Comparison of ENCODE assay signal across 19 cellular contexts in genomic region chr20:945841-946240, GRCh38. TPM values are rescaled to one million over a fixed set of nuclear protein-coding genes. Genes with fewer than 3 reads are reported as not detected.
DNase-seq lines count a peak whose midpoint lies in the region; ATAC-seq and TF ChIP-seq lines count a peak whose summit lies in the region.
"Had no signal": no experiment of that assay in that cellular context is flagged by ENCODE, and none has a peak within 500 bp of the region (broad histone marks: within the 10 kb centered on the region; RNA-seq: fewer than 3 reads in every experiment).

No MANE protein-coding gene starts in this region.

- peak overlapping the region; percentile 22 for H4K91ac ChIP-seq in neuronal stem cell (ENCODE audit: low read depth, low read length, poor library complexity)

- TF ChIP-seq CTCF in endodermal cell (conservative IDR thresholded peaks at IDR 0.05), result no peak
- no peak for TF ChIP-seq CTCF in CD14-positive monocyte (IDR thresholded peaks at IDR 0.05)

- no peak overlapping the region for H3K27ac ChIP-seq in endodermal cell (ENCODE audit: low read depth, low read length)
- no peak overlapping the region for H3K27ac ChIP-seq in neuronal stem cell (replicated peaks; ENCODE audit: low read length)
- H3K27ac ChIP-seq: A549, C4-2B had no signal

- no peak overlapping the region for H2BK120ac ChIP-seq in neuronal stem cell (ENCODE audit: low read depth, low read length)

- H3K4me1 ChIP-seq in endodermal cell (ENCODE audit: control insufficient read depth, insufficient read depth, low read length) (peaks cover 13% of the 10 kb centered on the region), neuronal stem cell (ENCODE audit: control insufficient read depth in 2 of 2, insufficient read depth in 1 of 2, low read depth in 1 of 2, low read length in 2 of 2) (peaks cover 0 to 9% of the 10 kb centered on the region in 2 donors)
- H3K4me1 ChIP-seq: A549, BE2C had no signal

- H3K23ac ChIP-seq in neuronal stem cell (ENCODE audit: low read depth, low read length, poor library complexity), result peak overlapping the region; percentile 43

- ATAC-seq in activated CD8-positive, alpha-beta memory T cell treated with anti-CD3 and anti-CD28 coated beads, Interleukin-2, amount 10 ng/mL, durations not matched to agents 7 days and 5 days, result no peak
- ATAC-seq: A549; CD8-positive, alpha-beta T cell; HepG2 had no signal

- H2BK12ac ChIP-seq in neuronal stem cell (ENCODE audit: low read length), result no peak overlapping the region

- peak overlapping the region; percentile 90 for H3K18ac ChIP-seq in neuronal stem cell (ENCODE audit: low read length)

- H3K36me3 ChIP-seq in endodermal cell (ENCODE audit: control insufficient read depth, insufficient read depth, low read length), result no peaks in the 10 kb centered on the region
- no peaks in the 10 kb centered on the region for H3K36me3 ChIP-seq in neuronal stem cell (replicated peaks in 1 of 2; ENCODE audit: control insufficient read depth in 2 of 2, insufficient read depth in 2 of 2, low read length in 2 of 2)
- H3K36me3 ChIP-seq: BE2C had no signal

- no peaks in the 10 kb centered on the region for H3K27me3 ChIP-seq in endodermal cell (ENCODE audit: control insufficient read depth, insufficient read depth, low read length, poor library complexity, severe bottlenecking)
- H3K27me3 ChIP-seq in neuronal stem cell (ENCODE audit: control insufficient read depth in 3 of 3, insufficient read depth in 3 of 3, low read depth in 1 of 3, low read length in 3 of 3), result peaks cover 0 to 8% (median 0%) of the 10 kb centered on the region in 3 experiments
- H3K27me3 ChIP-seq: BE2C had no signal

- H3K9me3 Mint-ChIP-seq in endodermal cell (peaks cover 11% of the 10 kb centered on the region), CD14-positive monocyte (peaks cover 5 to 16% (median 6%) of the 10 kb centered on the region in 7 donors)
- no peaks in the 10 kb centered on the region for H3K9me3 Mint-ChIP-seq in activated CD8-positive, alpha-beta memory T cell treated with anti-CD3 and anti-CD28 coated beads, Interleukin-2, amount 10 ng/mL, durations not matched to agents 7 days and 5 days (ENCODE audit: low read depth)
- H3K9me3 Mint-ChIP-seq: CD8-positive, alpha-beta T cell; HFFc6 had no signal

- no peak overlapping the region for H4K8ac ChIP-seq in neuronal stem cell (ENCODE audit: low read depth, low read length)

- no peak overlapping the region for H3K4me2 ChIP-seq in neuronal stem cell (ENCODE audit: insufficient read depth, low read length, poor library complexity, severe bottlenecking)
- H3K4me2 ChIP-seq: A549 had no signal

- no peak overlapping the region for H3K9ac ChIP-seq in endodermal cell (ENCODE audit: extremely low read depth, low read length, poor library complexity, severe bottlenecking)
- H3K9ac ChIP-seq in neuronal stem cell (ENCODE audit: low read depth, low read length, poor library complexity), result no peak overlapping the region

- peak overlapping the region; percentile 61 for H2AK5ac ChIP-seq in neuronal stem cell (ENCODE audit: low read depth, low read length)

- H3K4me3 Mint-ChIP-seq in endodermal cell (no peak overlapping the region), CD14-positive monocyte (no peak overlapping the region)
- no peak overlapping the region for H3K4me3 Mint-ChIP-seq in activated CD8-positive, alpha-beta memory T cell treated with anti-CD3 and anti-CD28 coated beads, Interleukin-2, amount 10 ng/mL, durations not matched to agents 7 days and 5 days
- H3K4me3 Mint-ChIP-seq: CD8-positive, alpha-beta T cell; HFFc6 had no signal

- intact Hi-C loops in CD14-positive monocyte (cut with micrococcal nuclease), result no loop called here

- H2BK5ac ChIP-seq in neuronal stem cell (ENCODE audit: low read length), result peak overlapping the region; percentile 6

- H3K9me3 ChIP-seq in endodermal cell (ENCODE audit: control insufficient read depth, low read length), result no peaks in the 10 kb centered on the region
- no peaks in the 10 kb centered on the region for H3K9me3 ChIP-seq in neuronal stem cell (replicated peaks in 1 of 2; ENCODE audit: control insufficient read depth in 2 of 2, insufficient read depth in 1 of 2, low read depth in 1 of 2, low read length in 2 of 2)
- H3K9me3 ChIP-seq: A549, BE2C had no signal

- H3K27ac Mint-ChIP-seq in endodermal cell, result no peak overlapping the region
- H3K27ac Mint-ChIP-seq in CD14-positive monocyte, result no peak overlapping the region
- H3K27ac Mint-ChIP-seq in activated CD8-positive, alpha-beta memory T cell treated with anti-CD3 and anti-CD28 coated beads, Interleukin-2, amount 10 ng/mL, durations not matched to agents 7 days and 5 days, result no peak overlapping the region
- H3K27ac Mint-ChIP-seq: CD8-positive, alpha-beta T cell; HFFc6 had no signal

- H3K14ac ChIP-seq in neuronal stem cell (ENCODE audit: low read length), result peak overlapping the region; percentile 47

- H2BK15ac ChIP-seq in neuronal stem cell (ENCODE audit: low read length), result peak overlapping the region; percentile 59

- no peak overlapping the region for H2AFZ ChIP-seq in neuronal stem cell (ENCODE audit: low read length)

- H3K79me1 ChIP-seq in neuronal stem cell (ENCODE audit: low read depth, low read length), result peaks cover 2% of the 10 kb centered on the region

- no peak overlapping the region for H3K4ac ChIP-seq in neuronal stem cell (ENCODE audit: low read length)

- H3K4me3 ChIP-seq in endodermal cell (ENCODE audit: low read length) (no peak overlapping the region), neuronal stem cell (ENCODE audit: low read length in 2 of 2) (no peak overlapping the region)
- H3K4me3 ChIP-seq: A549 had no signal

- peak; percentile 58 for DNase-seq in NCI-H146 (lab: John Stamatoyannopoulos, UW)
- peak; percentile 18 for DNase-seq in NCI-H146 treated with DMSO at 0.1 percent for 48 hours (lab: John Stamatoyannopoulos, UW; ENCODE audit: unreplicated experiment)
- DNase-seq in endodermal cell, result peak; percentile 28
- DNase-seq in neuronal stem cell (ENCODE audit: low spot score), result no peak
- DNase-seq in CD14-positive monocyte (ENCODE audit: low spot score), result no peak
- DNase-seq in activated CD8-positive, alpha-beta memory T cell treated with anti-CD3 and anti-CD28 coated beads, Interleukin-2, amount 10 ng/mL, durations not matched to agents 7 days and 5 days, result no peak
- no peak for DNase-seq in NCI-H524 (lab: John Stamatoyannopoulos, UW)
- DNase-seq: BE2C; CD8-positive, alpha-beta T cell; COR-L47; DND-41; GDM1; HCEC 1CT; HFFc6 had no signal

- peaks cover 25% of the 10 kb centered on the region for H3K27me3 Mint-ChIP-seq in endodermal cell (ENCODE audit: insufficient read depth)
- H3K27me3 Mint-ChIP-seq in CD14-positive monocyte (ENCODE audit: low read depth in 3 of 3), result peaks cover 10 to 30% (median 15%) of the 10 kb centered on the region in 3 donors
- H3K27me3 Mint-ChIP-seq in activated CD8-positive, alpha-beta memory T cell treated with anti-CD3 and anti-CD28 coated beads, Interleukin-2, amount 10 ng/mL, durations not matched to agents 7 days and 5 days, result peaks cover 29% of the 10 kb centered on the region

- CTCF ChIA-PET in activated CD8-positive, alpha-beta memory T cell treated with anti-CD3 and anti-CD28 coated beads, Interleukin-2, amount 10 ng/mL, durations not matched to agents 7 days and 5 days (lab: Charles Lee), result interaction anchor here (1.7 kb wide), 1 partner anchor 10 kb away, joined by 7 read pairs; no protein-coding TSS in a partner anchor

- 93 to 97% methylated on average over 10 to 13 of the region's 13 CpGs for WGBS in endodermal cell (ENCODE audit: insufficient coverage in 1 of 2, insufficient read length in 1 of 2), 2 experiments
- no CpG with 5 or more reads among the region's 13 CpGs for WGBS in neuronal stem cell (ENCODE audit: extremely low coverage in 2 of 2, insufficient read length in 2 of 2, insufficient replicate concordance in 1 of 2), 2 donors

- H3K4me1 Mint-ChIP-seq in endodermal cell, result peaks cover 24% of the 10 kb centered on the region
- H3K4me1 Mint-ChIP-seq in CD14-positive monocyte, result no peaks in the 10 kb centered on the region
- no peaks in the 10 kb centered on the region for H3K4me1 Mint-ChIP-seq in activated CD8-positive, alpha-beta memory T cell treated with anti-CD3 and anti-CD28 coated beads, Interleukin-2, amount 10 ng/mL, durations not matched to agents 7 days and 5 days

- peaks cover 4% of the 10 kb centered on the region for H3K36me3 Mint-ChIP-seq in endodermal cell (ENCODE audit: low read depth)
- H3K36me3 Mint-ChIP-seq in CD14-positive monocyte, result no peaks in the 10 kb centered on the region
- no peaks in the 10 kb centered on the region for H3K36me3 Mint-ChIP-seq in activated CD8-positive, alpha-beta memory T cell treated with anti-CD3 and anti-CD28 coated beads, Interleukin-2, amount 10 ng/mL, durations not matched to agents 7 days and 5 days
- H3K36me3 Mint-ChIP-seq: CD8-positive, alpha-beta T cell had no signal

RNA-seq across cellular contexts. Expression of gene ANGPT4, which starts 29.7 kb away (rescaled TPM):
- total RNA-seq in endodermal cell, result under 1 TPM; 0.31 to 0.51 TPM
- 0.18 TPM for polyA plus RNA-seq in endodermal cell (2013, experiment 1 of 2)
- 0.21 TPM for polyA plus RNA-seq in endodermal cell (2013, experiment 2 of 2)
- polyA plus RNA-seq in neuronal stem cell (2013, experiment 1 of 2), result 0.14 TPM
- polyA plus RNA-seq in neuronal stem cell (2013, experiment 2 of 2), result 0.17 TPM
- under 1 TPM in 1 of 2 donors, not detected in 1; 0.14 TPM for polyA plus RNA-seq in CD14-positive monocyte
- not detected for total RNA-seq in activated CD8-positive, alpha-beta memory T cell treated with anti-CD3 and anti-CD28 coated beads, Interleukin-2, amount 10 ng/mL, durations not matched to agents 7 days and 5 days
- total RNA-seq: CD8-positive, alpha-beta T cell; HepG2; HFFc6 had no signal
- polyA plus RNA-seq: AG04450, HepG2 had no signal

RNA-seq across cellular contexts. Expression of gene RSPO4, which starts 56.3 kb away (rescaled TPM):
- 1 to 10 TPM; 3.8 to 7.6 TPM for total RNA-seq in endodermal cell
- polyA plus RNA-seq in endodermal cell (2013, experiment 1 of 2), result 2.0 TPM
- 1.8 TPM for polyA plus RNA-seq in endodermal cell (2013, experiment 2 of 2)
- polyA plus RNA-seq in neuronal stem cell (2013, experiment 1 of 2), result 0.98 TPM
- polyA plus RNA-seq in neuronal stem cell (2013, experiment 2 of 2), result 0.90 TPM
- polyA plus RNA-seq in CD14-positive monocyte, result not detected
- not detected for total RNA-seq in activated CD8-positive, alpha-beta memory T cell treated with anti-CD3 and anti-CD28 coated beads, Interleukin-2, amount 10 ng/mL, durations not matched to agents 7 days and 5 days
- total RNA-seq: H4, HepG2, HFFc6 had no signal
- polyA plus RNA-seq: A549, AG04450, HepG2 had no signal

Comparison
In these comparisons a context has a peak if more than half of its experiments do, and no peak if none do; other contexts are left out.
1. DNase-seq: peak in NCI-H146 (single experiment), NCI-H146 treated with DMSO at 0.1 percent for 48 hours (single experiment) and endodermal cell (single experiment); none in neuronal stem cell (single experiment), CD14-positive monocyte (single experiment), activated CD8-positive, alpha-beta memory T cell treated with anti-CD3 and anti-CD28 coated beads, Interleukin-2, amount 10 ng/mL, durations not matched to agents 7 days and 5 days (single experiment) and NCI-H524 (0 of 2).
2. RNA of gene RSPO4, which starts 56.3 kb away (total RNA-seq): 3.8 to 7.6 TPM in endodermal cell; not detected in activated CD8-positive, alpha-beta memory T cell treated with anti-CD3 and anti-CD28 coated beads, Interleukin-2, amount 10 ng/mL, durations not matched to agents 7 days and 5 days; every median in the first group is over 4 times any median in the second.